ENCODE assay signal across 16 cellular contexts in genomic region chr3:168097381-168097780, GRCh38. TPM values are rescaled to one million over a fixed set of nuclear protein-coding genes. Genes with fewer than 3 reads are reported as not detected.
A peak's percentile ranks its signal among the peaks of the same experiment; 100 is the strongest.
DNase-seq lines count a peak whose midpoint lies in the region; ATAC-seq and TF ChIP-seq lines count a peak whose summit lies in the region.
"Had no signal": no experiment of that assay in that cellular context is flagged by ENCODE, and none has a peak within 500 bp of the region (broad histone marks: within the 10 kb centered on the region; RNA-seq: fewer than 3 reads in every experiment).

No MANE protein-coding gene starts in this region.

- H3K9me2 ChIP-seq in GM23338 (ENCODE audit: insufficient read depth): no peaks in the 10 kb centered on the region

- no peaks in the 10 kb centered on the region for H3K9me3 Mint-ChIP-seq in GM23338
- no peaks in the 10 kb centered on the region for H3K9me3 Mint-ChIP-seq in natural killer cell treated with Interleukin-12 subunit alpha and Interleukin-12 subunit beta and Interleukin-15 and Interleukin-18, amount 100 ng/mL, for 72 hours

- no peaks in the 10 kb centered on the region for H3K36me3 ChIP-seq in GM23338 (ENCODE audit: insufficient read depth)

- no peak overlapping the region for H3K4me3 Mint-ChIP-seq in GM23338
- peak overlapping the region; percentile 88 for H3K4me3 Mint-ChIP-seq in natural killer cell treated with Interleukin-12 subunit alpha and Interleukin-12 subunit beta and Interleukin-15 and Interleukin-18, amount 100 ng/mL, for 72 hours
- H3K4me3 Mint-ChIP-seq: CD4-positive, CD25-positive, alpha-beta regulatory T cell had no signal

- H3K79me2 ChIP-seq in GM23338 (replicated peaks; ENCODE audit: insufficient read depth): peaks cover 22% of the 10 kb centered on the region

- H3K27me3 Mint-ChIP-seq in GM23338 (ENCODE audit: insufficient read depth, low read depth, poor library complexity): peaks cover 3% of the 10 kb centered on the region
- no peaks in the 10 kb centered on the region for H3K27me3 Mint-ChIP-seq in natural killer cell treated with Interleukin-12 subunit alpha and Interleukin-12 subunit beta and Interleukin-15 and Interleukin-18, amount 100 ng/mL, for 72 hours

- peaks cover 41% of the 10 kb centered on the region for H3K4me1 ChIP-seq in GM23338 (ENCODE audit: insufficient read depth)

- ATAC-seq in GM23338: no peak
- ATAC-seq in natural killer cell treated with Interleukin-12 subunit alpha and Interleukin-12 subunit beta and Interleukin-15 and Interleukin-18, amount 100 ng/mL, for 72 hours: no peak

- peaks cover 7% of the 10 kb centered on the region; the same call in 1 of the 2 replicates for H4K20me1 ChIP-seq in GM23338 (replicated peaks; ENCODE audit: insufficient read depth)

- H3K27ac Mint-ChIP-seq in GM23338: no peak overlapping the region
- peak overlapping the region in 1 of 2 donors; percentile 79 for H3K27ac Mint-ChIP-seq in natural killer cell treated with Interleukin-12 subunit alpha and Interleukin-12 subunit beta and Interleukin-15 and Interleukin-18, amount 100 ng/mL, for 72 hours
- H3K27ac Mint-ChIP-seq: CD4-positive, CD25-positive, alpha-beta regulatory T cell had no signal

- H3K27ac ChIP-seq in GM23338 (ENCODE audit: low read depth) (no peak overlapping the region), VCaP (peak overlapping the region; percentile 81)

- peak overlapping the region; percentile 92 for H3K4me2 ChIP-seq in GM23338

- intact Hi-C loops in posterior vena cava (cut with DNase I): no loop called here

- peaks cover 34% of the 10 kb centered on the region for H3K4me1 Mint-ChIP-seq in GM23338
- H3K4me1 Mint-ChIP-seq in natural killer cell treated with Interleukin-12 subunit alpha and Interleukin-12 subunit beta and Interleukin-15 and Interleukin-18, amount 100 ng/mL, for 72 hours (ENCODE audit: low read depth in 2 of 2): peaks cover 14 to 29% of the 10 kb centered on the region in 2 donors

- TF ChIP-seq CTCF in GM23338 (conservative IDR thresholded peaks at IDR 0.05; ENCODE audit: low read depth in 2 of 2) (no peak), VCaP (conservative IDR thresholded peaks at IDR 0.05) (no peak), GM10266 (IDR thresholded peaks at IDR 0.05; ENCODE audit: control insufficient read depth, insufficient read depth, low read depth, missing control alignments) (no peak)

- DNase-seq in GM23338 (ENCODE audit: low spot score) (no peak), NCI-H69 (lab: John Stamatoyannopoulos, UW) (peak; percentile 15), GM10266 (ENCODE audit: extremely low spot score) (no peak), posterior vena cava (ENCODE audit: low spot score) (no peak), putamen (ENCODE audit: low spot score) (no peak), Kasumi-1 (lab: John Stamatoyannopoulos, UW) (no peak)
- DNase-seq in natural killer cell treated with Interleukin-12 subunit alpha and Interleukin-12 subunit beta and Interleukin-15 and Interleukin-18, amount 100 ng/mL, for 72 hours (ENCODE audit: low spot score): no peak
- DNase-seq: ACHN; CD4-positive, CD25-positive, alpha-beta regulatory T cell; DMS53; HCEC 1CT; NCI-H1092; NCI-H146; NCI-H510A treated with DMSO at 0.1 percent for 48 hours; SIG-M5 had no signal

- no peak overlapping the region for H2AFZ ChIP-seq in GM23338

- no peak overlapping the region for H3K4me3 ChIP-seq in GM23338

- no peaks in the 10 kb centered on the region for H3K36me3 Mint-ChIP-seq in GM23338 (ENCODE audit: low read depth)
- H3K36me3 Mint-ChIP-seq in natural killer cell treated with Interleukin-12 subunit alpha and Interleukin-12 subunit beta and Interleukin-15 and Interleukin-18, amount 100 ng/mL, for 72 hours: no peaks in the 10 kb centered on the region
- H3K36me3 Mint-ChIP-seq: CD4-positive, CD25-positive, alpha-beta regulatory T cell had no signal

- no peaks in the 10 kb centered on the region; the same call in 1 of the 2 replicates for H3F3A ChIP-seq in GM23338 (replicated peaks; ENCODE audit: low read depth)

- H3K27me3 ChIP-seq in GM23338 (ENCODE audit: insufficient read depth): no peaks in the 10 kb centered on the region

TF ChIP-seq in GM23338, 12 proteins besides CTCF, POLR2A, EP300 and RAD21 (continues in another document):
- TF ChIP-seq EZH2phosphoT487 (IDR thresholded peaks at IDR 0.05; ENCODE audit: unreplicated experiment) (no peak), CREB1 (CRISPR knock-in tag; IDR thresholded peaks at IDR 0.05; ENCODE audit: low read depth) (no peak), EZH2 (IDR thresholded peaks at IDR 0.05; ENCODE audit: low read depth, unreplicated experiment) (no peak)
- TF ChIP-seq, protein P1, sequence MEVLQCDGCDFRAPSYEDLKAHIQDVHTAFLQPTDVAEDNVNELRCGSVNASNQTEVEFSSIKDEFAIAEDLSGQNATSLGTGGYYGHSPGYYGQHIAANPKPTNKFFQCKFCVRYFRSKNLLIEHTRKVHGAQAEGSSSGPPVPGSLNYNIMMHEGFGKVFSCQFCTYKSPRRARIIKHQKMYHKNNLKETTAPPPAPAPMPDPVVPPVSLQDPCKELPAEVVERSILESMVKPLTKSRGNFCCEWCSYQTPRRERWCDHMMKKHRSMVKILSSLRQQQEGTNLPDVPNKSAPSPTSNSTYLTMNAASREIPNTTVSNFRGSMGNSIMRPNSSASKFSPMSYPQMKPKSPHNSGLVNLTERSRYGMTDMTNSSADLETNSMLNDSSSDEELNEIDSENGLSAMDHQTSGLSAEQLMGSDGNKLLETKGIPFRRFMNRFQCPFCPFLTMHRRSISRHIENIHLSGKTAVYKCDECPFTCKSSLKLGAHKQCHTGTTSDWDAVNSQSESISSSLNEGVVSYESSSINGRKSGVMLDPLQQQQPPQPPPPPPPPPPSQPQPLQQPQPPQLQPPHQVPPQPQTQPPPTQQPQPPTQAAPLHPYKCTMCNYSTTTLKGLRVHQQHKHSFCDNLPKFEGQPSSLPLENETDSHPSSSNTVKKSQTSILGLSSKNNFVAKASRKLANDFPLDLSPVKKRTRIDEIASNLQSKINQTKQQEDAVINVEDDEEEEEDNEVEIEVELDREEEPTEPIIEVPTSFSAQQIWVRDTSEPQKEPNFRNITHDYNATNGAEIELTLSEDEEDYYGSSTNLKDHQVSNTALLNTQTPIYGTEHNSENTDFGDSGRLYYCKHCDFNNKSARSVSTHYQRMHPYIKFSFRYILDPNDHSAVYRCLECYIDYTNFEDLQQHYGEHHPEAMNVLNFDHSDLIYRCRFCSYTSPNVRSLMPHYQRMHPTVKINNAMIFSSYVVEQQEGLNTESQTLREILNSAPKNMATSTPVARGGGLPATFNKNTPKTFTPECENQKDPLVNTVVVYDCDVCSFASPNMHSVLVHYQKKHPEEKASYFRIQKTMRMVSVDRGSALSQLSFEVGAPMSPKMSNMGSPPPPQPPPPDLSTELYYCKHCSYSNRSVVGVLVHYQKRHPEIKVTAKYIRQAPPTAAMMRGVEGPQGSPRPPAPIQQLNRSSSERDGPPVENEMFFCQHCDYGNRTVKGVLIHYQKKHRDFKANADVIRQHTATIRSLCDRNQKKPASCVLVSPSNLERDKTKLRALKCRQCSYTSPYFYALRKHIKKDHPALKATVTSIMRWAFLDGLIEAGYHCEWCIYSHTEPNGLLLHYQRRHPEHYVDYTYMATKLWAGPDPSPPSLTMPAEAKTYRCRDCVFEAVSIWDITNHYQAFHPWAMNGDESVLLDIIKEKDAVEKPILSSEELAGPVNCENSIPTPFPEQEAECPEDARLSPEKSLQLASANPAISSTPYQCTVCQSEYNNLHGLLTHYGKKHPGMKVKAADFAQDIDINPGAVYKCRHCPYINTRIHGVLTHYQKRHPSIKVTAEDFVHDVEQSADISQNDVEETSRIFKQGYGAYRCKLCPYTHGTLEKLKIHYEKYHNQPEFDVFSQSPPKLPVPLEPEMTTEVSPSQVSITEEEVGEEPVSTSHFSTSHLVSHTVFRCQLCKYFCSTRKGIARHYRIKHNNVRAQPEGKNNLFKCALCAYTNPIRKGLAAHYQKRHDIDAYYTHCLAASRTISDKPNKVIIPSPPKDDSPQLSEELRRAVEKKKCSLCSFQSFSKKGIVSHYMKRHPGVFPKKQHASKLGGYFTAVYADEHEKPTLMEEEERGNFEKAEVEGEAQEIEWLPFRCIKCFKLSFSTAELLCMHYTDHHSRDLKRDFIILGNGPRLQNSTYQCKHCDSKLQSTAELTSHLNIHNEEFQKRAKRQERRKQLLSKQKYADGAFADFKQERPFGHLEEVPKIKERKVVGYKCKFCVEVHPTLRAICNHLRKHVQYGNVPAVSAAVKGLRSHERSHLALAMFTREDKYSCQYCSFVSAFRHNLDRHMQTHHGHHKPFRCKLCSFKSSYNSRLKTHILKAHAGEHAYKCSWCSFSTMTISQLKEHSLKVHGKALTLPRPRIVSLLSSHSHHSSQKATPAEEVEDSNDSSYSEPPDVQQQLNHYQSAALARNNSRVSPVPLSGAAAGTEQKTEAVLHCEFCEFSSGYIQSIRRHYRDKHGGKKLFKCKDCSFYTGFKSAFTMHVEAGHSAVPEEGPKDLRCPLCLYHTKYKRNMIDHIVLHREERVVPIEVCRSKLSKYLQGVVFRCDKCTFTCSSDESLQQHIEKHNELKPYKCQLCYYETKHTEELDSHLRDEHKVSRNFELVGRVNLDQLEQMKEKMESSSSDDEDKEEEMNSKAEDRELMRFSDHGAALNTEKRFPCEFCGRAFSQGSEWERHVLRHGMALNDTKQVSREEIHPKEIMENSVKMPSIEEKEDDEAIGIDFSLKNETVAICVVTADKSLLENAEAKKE (CRISPR knock-in tag; IDR thresholded peaks at IDR 0.05): no peak

RNA-seq across cellular contexts. Expression of gene GOLIM4, which starts 1.7 kb away (rescaled TPM):
- 34.4 and 40.5 TPM in 2 replicates for total RNA-seq in GM23338 (2014; rRNA removed; shearing (Covaris generic))
- 50.5 and 50.7 TPM in 2 replicates for polyA plus RNA-seq in GM23338 (2016; fragmentation: Nextera tagmentation; extraction: Ambion mirVana)
- 10 to 100 TPM; 16.2 to 21.5 TPM for total RNA-seq in natural killer cell treated with Interleukin-12 subunit alpha and Interleukin-12 subunit beta and Interleukin-15 and Interleukin-18, amount 100 ng/mL, for 72 hours
- 10 to 100 TPM; 42.8 to 44.0 TPM for total RNA-seq in posterior vena cava
- polyA plus RNA-seq: CD4-positive, CD25-positive, alpha-beta regulatory T cell had no signal
